12 cellular contexts compared by ENCODE assay signal in genomic region chr5:135534609-135535419, GRCh38. TPM values are rescaled to one million over a fixed set of nuclear protein-coding genes. Genes with fewer than 3 reads are reported as not detected.
DNase-seq lines count a peak whose midpoint lies in the region; ATAC-seq and TF ChIP-seq lines count a peak whose summit lies in the region.
"Had no signal": no experiment of that assay in that cellular context is flagged by ENCODE, and none has a peak within 500 bp of the region (broad histone marks: within the 10 kb centered on the region; RNA-seq: fewer than 3 reads in every experiment).

No MANE protein-coding gene starts in this region.

- WGBS in ectodermal cell, 2 experiments: 1% methylated on average over 61 of the region's 61 CpGs

- intact Hi-C loops in naive thymus-derived CD4-positive, alpha-beta T cell (cut with micrococcal nuclease): loop anchor here in 1 of 2 donors (2.0 to 5.0 kb wide), 2 partner anchors 44 to 508 kb away; no protein-coding TSS in a partner anchor
- intact Hi-C loops in left ventricle myocardium inferior (cut with micrococcal nuclease): no loop called here

- H3K36me3 ChIP-seq in BLaER1: no peaks in the 10 kb centered on the region
- no peaks in the 10 kb centered on the region for H3K36me3 ChIP-seq in H7 (replicated peaks; ENCODE audit: control insufficient read depth, insufficient read depth, low read length)
- no peaks in the 10 kb centered on the region for H3K36me3 ChIP-seq in ectodermal cell (ENCODE audit: control insufficient read depth, insufficient read depth, low read length)
- H3K36me3 ChIP-seq in naive thymus-derived CD4-positive, alpha-beta T cell (ENCODE audit: control insufficient read depth in 2 of 3, insufficient read depth in 3 of 3, low read length in 3 of 3): no peaks in the 10 kb centered on the region
- no peaks in the 10 kb centered on the region for H3K36me3 ChIP-seq in left ventricle myocardium inferior
- H3K36me3 ChIP-seq: esophagus squamous epithelium had no signal

- peak overlapping the region in 1 of 9 donors; percentile 52 for H3K27ac Mint-ChIP-seq in naive thymus-derived CD4-positive, alpha-beta T cell

- H3K9me3 Mint-ChIP-seq in naive thymus-derived CD4-positive, alpha-beta T cell: peaks cover 0 to 6% (median 0%) of the 10 kb centered on the region in 11 donors
- H3K9me3 Mint-ChIP-seq: T-cell had no signal

- H3K4me3 ChIP-seq in BLaER1 (peak overlapping the region; percentile 48; the same call in 1 of the 2 replicates), H7 (ENCODE audit: insufficient read depth, low read depth, low read length) (peak overlapping the region; percentile 26), ectodermal cell (ENCODE audit: insufficient read depth, low read depth, low read length) (peak overlapping the region; percentile 4), left ventricle myocardium inferior (no peak overlapping the region)
- no peak overlapping the region for H3K4me3 ChIP-seq in naive thymus-derived CD4-positive, alpha-beta T cell (ENCODE audit: low read length)

- POLR2A ChIA-PET in naive thymus-derived CD4-positive, alpha-beta T cell (lab: Charles Lee): no interaction called here

- H4K20me1 ChIP-seq in BLaER1: peaks cover 40% of the 10 kb centered on the region; the same call in 1 of the 2 replicates

- no peaks in the 10 kb centered on the region for H3K4me1 ChIP-seq in BLaER1
- peaks cover 22% of the 10 kb centered on the region for H3K4me1 ChIP-seq in ectodermal cell (ENCODE audit: control insufficient read depth, insufficient read depth, low read length)
- H3K4me1 ChIP-seq in naive thymus-derived CD4-positive, alpha-beta T cell (ENCODE audit: control insufficient read depth in 2 of 2, insufficient read depth in 2 of 2, low read length in 2 of 2): no peaks in the 10 kb centered on the region
- H3K4me1 ChIP-seq in left ventricle myocardium inferior: peaks cover 15% of the 10 kb centered on the region

- peak; percentile 92 for DNase-seq in H7
- DNase-seq in naive thymus-derived CD4-positive, alpha-beta T cell: no peak
- no peak for DNase-seq in NCI-H2196 (lab: John Stamatoyannopoulos, UW; ENCODE audit: unreplicated experiment)
- DNase-seq in KG1 (lab: John Stamatoyannopoulos, UW): no peak
- no peak for DNase-seq in left ventricle myocardium inferior
- DNase-seq: anterior cingulate cortex, esophagus squamous epithelium, left cardiac atrium, T-cell had no signal

- no peak overlapping the region for H3K9ac ChIP-seq in BLaER1

- H3K27me3 ChIP-seq in BLaER1 (peaks cover 85% of the 10 kb centered on the region), H7 (ENCODE audit: control insufficient read depth, insufficient read depth, low read length) (peaks cover 100% of the 10 kb centered on the region), ectodermal cell (ENCODE audit: control insufficient read depth, insufficient read depth, low read length, poor library complexity, severe bottlenecking) (peaks cover 100% of the 10 kb centered on the region), left ventricle myocardium inferior (ENCODE audit: low read depth) (peaks cover 100% of the 10 kb centered on the region)
- H3K27me3 ChIP-seq in naive thymus-derived CD4-positive, alpha-beta T cell (ENCODE audit: control insufficient read depth in 2 of 2, insufficient read depth in 2 of 2, low read length in 2 of 2): peaks cover 0 to 7% of the 10 kb centered on the region in 2 donors

- no peak overlapping the region for H3K4me2 ChIP-seq in BLaER1

- peaks cover 81 to 88% (median 83%) of the 10 kb centered on the region in 5 donors for H3K27me3 Mint-ChIP-seq in naive thymus-derived CD4-positive, alpha-beta T cell

- no peak for ATAC-seq in naive thymus-derived CD4-positive, alpha-beta T cell
- ATAC-seq in GM18511 (IDR thresholded peaks at IDR 0.05; ENCODE audit: unreplicated experiment): no peak
- ATAC-seq: left cardiac atrium, T-cell had no signal

- peak overlapping the region in 6 of 10 donors; percentile 42 to 74 (median 56) for H3K4me3 Mint-ChIP-seq in naive thymus-derived CD4-positive, alpha-beta T cell

- no peak for TF ChIP-seq CTCF in left ventricle myocardium inferior (IDR thresholded peaks at IDR 0.05; ENCODE audit: borderline replicate concordance)

- peaks cover 0 to 4% (median 0%) of the 10 kb centered on the region in 5 donors for H3K36me3 Mint-ChIP-seq in naive thymus-derived CD4-positive, alpha-beta T cell
- H3K36me3 Mint-ChIP-seq: T-cell had no signal

- H3K27ac ChIP-seq in BLaER1: no peak overlapping the region
- no peak overlapping the region for H3K27ac ChIP-seq in ectodermal cell (ENCODE audit: insufficient read depth, low read depth, low read length, poor library complexity, severe bottlenecking)
- no peak overlapping the region for H3K27ac ChIP-seq in naive thymus-derived CD4-positive, alpha-beta T cell (ENCODE audit: low read depth, low read length)
- H3K27ac ChIP-seq in left ventricle myocardium inferior (replicated peaks): no peak overlapping the region
- H3K27ac ChIP-seq: esophagus squamous epithelium had no signal

- H3K9me3 ChIP-seq in BLaER1 (peaks cover 44% of the 10 kb centered on the region), ectodermal cell (ENCODE audit: control insufficient read depth, low read length) (no peaks in the 10 kb centered on the region), left ventricle myocardium inferior (replicated peaks) (peaks cover 7% of the 10 kb centered on the region)
- no peaks in the 10 kb centered on the region for H3K9me3 ChIP-seq in naive thymus-derived CD4-positive, alpha-beta T cell (ENCODE audit: control insufficient read depth in 2 of 3, low read length in 3 of 3)
- H3K9me3 ChIP-seq: esophagus squamous epithelium had no signal

- peaks cover 2 to 14% (median 8%) of the 10 kb centered on the region in 7 donors for H3K4me1 Mint-ChIP-seq in naive thymus-derived CD4-positive, alpha-beta T cell

- CTCF ChIA-PET in naive thymus-derived CD4-positive, alpha-beta T cell (lab: Charles Lee): no interaction called here

RNA-seq across cellular contexts. Expression of gene NEUROG1, which starts 0.9 kb away (rescaled TPM):
- total RNA-seq in H7 (2014; rRNA removed; shearing (Covaris generic)): not detected in 2 replicates
- 1.0 TPM for polyA plus RNA-seq in ectodermal cell (2013, experiment 1 of 4)
- 1.3 TPM for polyA plus RNA-seq in ectodermal cell (2013, experiment 2 of 4)
- polyA plus RNA-seq in ectodermal cell (2013, experiment 3 of 4): 2.3 TPM
- polyA plus RNA-seq in ectodermal cell (2013, experiment 4 of 4): 2.5 TPM
- not detected for total RNA-seq in naive thymus-derived CD4-positive, alpha-beta T cell
- polyA plus RNA-seq in naive thymus-derived CD4-positive, alpha-beta T cell: not detected
- total RNA-seq in left ventricle myocardium inferior: not detected
- total RNA-seq: esophagus squamous epithelium, left cardiac atrium, T-cell had no signal

RNA-seq across cellular contexts. Expression of gene CXCL14, which starts 44.0 kb away (rescaled TPM):
- 2.7 and 4.2 TPM in 2 replicates for total RNA-seq in H7 (2014; rRNA removed; shearing (Covaris generic))
- 6.9 TPM for polyA plus RNA-seq in ectodermal cell (2013, experiment 1 of 4)
- 6.1 TPM for polyA plus RNA-seq in ectodermal cell (2013, experiment 2 of 4)
- 6.2 TPM for polyA plus RNA-seq in ectodermal cell (2013, experiment 3 of 4)
- 6.8 TPM for polyA plus RNA-seq in ectodermal cell (2013, experiment 4 of 4)
- total RNA-seq in naive thymus-derived CD4-positive, alpha-beta T cell: not detected
- polyA plus RNA-seq in naive thymus-derived CD4-positive, alpha-beta T cell: not detected
- 0.49 TPM for total RNA-seq in left ventricle myocardium inferior
- total RNA-seq: T-cell had no signal

Comparison
In these comparisons a context has a peak if more than half of its experiments do, and no peak if none do; other contexts are left out.
1. H3K4me3 ChIP-seq: peak in BLaER1 (single experiment), H7 (single experiment) and ectodermal cell (single experiment); none in naive thymus-derived CD4-positive, alpha-beta T cell (single experiment) and left ventricle myocardium inferior (single experiment).